In the genomic region with DNA sequence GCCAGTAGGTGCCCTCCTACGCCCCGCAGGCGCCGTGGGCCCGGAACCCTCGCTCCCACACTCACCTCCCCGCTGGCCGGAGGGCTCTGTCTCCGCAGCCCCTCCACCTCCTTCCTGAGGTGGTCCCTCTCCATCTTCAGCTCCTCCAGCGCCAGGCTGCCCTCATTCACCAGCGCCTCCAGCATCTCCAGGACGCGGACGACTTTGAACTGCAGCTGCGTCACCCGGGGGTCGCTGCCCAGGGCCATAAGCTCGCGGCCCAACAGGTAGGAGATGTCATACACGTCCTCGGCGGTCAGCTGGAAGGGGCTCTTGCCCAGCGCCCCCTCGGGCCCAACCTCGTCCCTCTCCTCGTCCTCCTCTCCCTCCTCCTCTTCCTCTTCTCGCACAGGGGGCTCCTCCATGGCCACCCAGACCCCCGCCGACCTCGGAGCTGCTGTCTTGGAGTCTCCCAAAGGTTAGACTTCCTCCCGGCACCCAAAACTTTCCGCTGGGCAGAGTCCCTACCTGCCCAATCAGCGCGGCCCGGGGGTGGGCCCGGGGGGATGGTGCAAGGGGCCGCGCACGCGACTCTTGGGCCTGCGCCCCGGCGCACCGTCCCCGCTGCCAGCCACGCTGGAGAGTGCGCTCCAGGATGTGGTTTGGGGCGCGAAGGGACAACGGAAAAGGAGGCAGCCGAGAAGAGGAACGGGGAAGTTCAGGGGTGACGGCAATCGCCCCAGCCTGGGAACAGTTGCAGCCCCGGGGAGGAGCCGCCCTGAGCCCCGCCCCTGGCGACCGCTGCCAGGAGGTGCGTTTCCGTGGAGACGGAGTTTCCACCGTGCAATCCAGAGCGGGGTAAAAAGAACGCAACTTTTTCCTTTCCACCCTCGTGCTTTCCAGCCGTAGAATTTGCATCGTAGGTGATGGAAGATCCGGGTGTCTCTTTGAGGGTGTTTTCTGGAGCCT, we compare ENCODE assay signal across 8 cellular contexts. TPM values are rescaled to one million over a fixed set of nuclear protein-coding genes. Genes with fewer than 3 reads are reported as not detected.
DNase-seq lines count a peak whose midpoint lies in the region; ATAC-seq and TF ChIP-seq lines count a peak whose summit lies in the region.

A gene with protein sequence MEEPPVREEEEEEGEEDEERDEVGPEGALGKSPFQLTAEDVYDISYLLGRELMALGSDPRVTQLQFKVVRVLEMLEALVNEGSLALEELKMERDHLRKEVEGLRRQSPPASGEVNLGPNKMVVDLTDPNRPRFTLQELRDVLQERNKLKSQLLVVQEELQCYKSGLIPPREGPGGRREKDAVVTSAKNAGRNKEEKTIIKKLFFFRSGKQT (minus strand): TSS at position 668 of the 948 bp plus-strand sequence. CDS start 264 bp downstream, at position 404.

- ATAC-seq in GM18499 (IDR thresholded peaks at IDR 0.05; ENCODE audit: insufficient read depth, unreplicated experiment) (peak; percentile 32), HG02938 (IDR thresholded peaks at IDR 0.05; ENCODE audit: unreplicated experiment) (peak; percentile 67)

- peak within 1 kb of the TSS; percentile 95 for H3K4me3 Mint-ChIP-seq in chondrocyte (ENCODE audit: unreplicated experiment)

- H3K27ac Mint-ChIP-seq in chondrocyte (ENCODE audit: unreplicated experiment): peak within 1 kb of the TSS; percentile 85

- H3K9me3 ChIP-seq in A673 (ENCODE audit: low read depth, low read length, poor library complexity, severe bottlenecking): no peaks in the 10 kb centered on the region

- H3K9me3 Mint-ChIP-seq in chondrocyte (ENCODE audit: low read depth): no peaks in the 10 kb centered on the region

- no peaks in the 10 kb centered on the region for H3K27me3 ChIP-seq in A673 (replicated peaks; ENCODE audit: insufficient read depth, low read depth, low read length, poor library complexity)
- no peaks in the 10 kb centered on the region for H3K27me3 ChIP-seq in layer of hippocampus (ENCODE audit: control insufficient read depth, insufficient read depth, low read length)

- H3K4me1 ChIP-seq in A673 (ENCODE audit: insufficient read depth, low read length, poor library complexity, severe bottlenecking): no peaks in the 10 kb centered on the region

- H3K36me3 Mint-ChIP-seq in chondrocyte (ENCODE audit: low read depth): no peaks in the 10 kb centered on the region

- peak within 1 kb of the TSS; percentile 79 for H3K4me3 ChIP-seq in A673 (ENCODE audit: low read depth, low read length, poor library complexity, severe bottlenecking)

- DNase-seq in A673 (ENCODE audit: low spot score): peak; percentile 80
- DNase-seq in NCI-H2171 treated with DMSO at 0.1 percent for 48 hours (lab: John Stamatoyannopoulos, UW): peak; percentile 71
- DNase-seq in activated CD4-positive, alpha-beta T cell treated with anti-CD3 and anti-CD28 coated beads for 24 hours (ENCODE audit: low read depth in 2 of 2): peak; percentile 86 to 93
- DNase-seq in chondrocyte (ENCODE audit: low spot score): peak; percentile 88
- DNase-seq in stimulated activated CD4-positive, alpha-beta T cell treated with anti-CD3 and anti-CD28 coated beads, Interleukin-1b, Interleukin-23, amount 100 ng/mL, for 1 hour (ENCODE audit: low read depth in 2 of 2): peak; percentile 85 to 90

- CTCF ChIA-PET in A673 (lab: Charles Lee): no interaction called here

- no peaks in the 10 kb centered on the region for H3K36me3 ChIP-seq in A673 (ENCODE audit: insufficient read depth, low read length, poor library complexity, severe bottlenecking)

- intact Hi-C loops in A673 (cut with micrococcal nuclease; ENCODE audit: unreplicated experiment): no loop called here

- TF ChIP-seq CTCF in A673 (conservative IDR thresholded peaks at IDR 0.05; ENCODE audit: low read depth, low read length) (no peak), chondrocyte (IDR thresholded peaks at IDR 0.05) (peak; percentile 33)

- H3K27ac ChIP-seq in A673 (ENCODE audit: low read depth, low read length, poor library complexity, severe bottlenecking) (peak within 1 kb of the TSS; percentile 26), layer of hippocampus (ENCODE audit: low read depth, low read length) (peak within 1 kb of the TSS; percentile 68)

- H3K4me1 Mint-ChIP-seq in chondrocyte (ENCODE audit: low read depth): peaks cover 24% of the 10 kb centered on the region

- BruUV-seq in A673 (replicated peaks; lab: Mats Ljungman, UMichigan): no TSS peak

- POLR2A ChIA-PET in A673 (lab: Charles Lee; ENCODE audit: low non-redundant PET): interaction anchor here (0.6 kb wide), 1 partner anchor 10 kb away, joined by 12 read pairs; no protein-coding TSS in a partner anchor

- H3K27me3 Mint-ChIP-seq in chondrocyte (ENCODE audit: low read depth): no peaks in the 10 kb centered on the region

RNA-seq across cellular contexts. Expression of the gene that starts here (rescaled TPM):
- 1.7 and 1.9 TPM in 2 replicates for total RNA-seq in A673 (2021)
- 3.1 to 4.2 TPM (median 3.8 TPM) in 3 replicates for total RNA-seq in chondrocyte

Comparison
In these comparisons a context has a peak if more than half of its experiments do, and no peak if none do; other contexts are left out.
1. Peak in every context shown above with its lines: DNase-seq, ATAC-seq, H3K4me3 ChIP-seq and H3K27ac ChIP-seq.